ENCODE assay signal across 19 cellular contexts in the genomic region with DNA sequence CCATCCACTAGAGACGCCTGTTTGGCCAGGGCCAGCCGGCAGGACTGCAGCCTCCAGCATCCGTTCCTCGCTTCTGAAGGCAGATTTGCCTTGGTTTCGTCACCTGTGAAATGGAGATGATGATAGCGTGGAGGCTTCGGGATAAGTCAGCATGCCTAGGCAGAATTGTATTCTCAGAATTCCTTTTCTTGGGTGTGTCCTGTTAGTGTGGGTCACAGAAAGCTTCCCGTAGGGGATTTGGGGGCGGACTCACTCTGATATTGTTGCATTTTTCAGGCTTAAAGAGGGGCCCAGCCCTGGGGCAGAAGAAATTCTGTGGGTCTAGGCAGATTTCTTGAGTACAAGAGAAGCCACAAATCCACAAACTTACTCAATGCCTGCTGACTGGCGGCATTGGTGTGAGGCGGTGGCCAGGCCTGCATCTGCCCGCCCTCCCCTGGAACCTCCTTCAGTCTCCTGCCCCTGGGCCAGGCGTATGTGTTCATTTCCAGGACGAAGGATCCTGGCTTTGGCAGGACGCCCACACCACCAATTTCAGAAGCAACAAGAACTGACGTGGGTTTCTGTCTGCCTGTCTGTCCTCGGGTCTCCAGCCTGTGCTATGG. TPM values are rescaled to one million over a fixed set of nuclear protein-coding genes. Genes with fewer than 3 reads are reported as not detected.
DNase-seq lines count a peak whose midpoint lies in the region; ATAC-seq and TF ChIP-seq lines count a peak whose summit lies in the region.
"Had no signal": no experiment of that assay in that cellular context is flagged by ENCODE, and none has a peak within 500 bp of the region (broad histone marks: within the 10 kb centered on the region; RNA-seq: fewer than 3 reads in every experiment).

No MANE protein-coding gene starts in this region.

- no peak for TF ChIP-seq CTCF in retinal pigment epithelial cell (conservative IDR thresholded peaks at IDR 0.05; ENCODE audit: low read depth, low read length)

- intact Hi-C loops in left ventricle myocardium superior (cut with micrococcal nuclease), result no loop called here

- no peak overlapping the region for H3K4me3 ChIP-seq in retinal pigment epithelial cell (ENCODE audit: low read length)
- H3K4me3 ChIP-seq: spleen, uterus had no signal

- peak; percentile 29 for ATAC-seq in left ventricle myocardium superior
- no peak for ATAC-seq in GM18870 (IDR thresholded peaks at IDR 0.05; ENCODE audit: unreplicated experiment)
- ATAC-seq in HG02852 (IDR thresholded peaks at IDR 0.05; ENCODE audit: unreplicated experiment), result no peak
- ATAC-seq: activated T-cell treated with anti-CD3 and anti-CD28 coated beads, Interleukin-2, amount 50 U/mL, for 72 hours; HCT116 had no signal

- peak; percentile 67 for DNase-seq in H4 (ENCODE audit: low spot score)
- DNase-seq in amniotic epithelial cell (ENCODE audit: low read depth), result peak; percentile 92
- no peak for DNase-seq in left ventricle myocardium superior
- DNase-seq in retinal pigment epithelial cell (ENCODE audit: low read depth), result peak; percentile 31
- DNase-seq in KG1 (lab: John Stamatoyannopoulos, UW), result no peak
- DNase-seq in central memory CD4-positive, alpha-beta T cell, result no peak
- DNase-seq: activated CD4-positive, alpha-beta T cell treated with anti-CD3 and anti-CD28 coated beads, Interleukin-2, amount 50 U/mL, for 4 hours; activated naive CD8-positive, alpha-beta T cell treated with anti-CD3 and anti-CD28 coated beads, Interleukin-2, amount 10 ng/mL, durations not matched to agents 7 days and 5 days; activated T-cell treated with anti-CD3 and anti-CD28 coated beads, Interleukin-2, amount 50 U/mL, for 72 hours; NCI-H1105; NCI-H345; occipital lobe; spleen; stimulated activated naive CD4-positive, alpha-beta T cell; uterus had no signal

RNA-seq across cellular contexts. Expression of gene CCDC42, which starts 17.6 kb away (rescaled TPM):
- 0.19 TPM in 1 of 2 replicates, not detected in the other for total RNA-seq in H4 (2014; rRNA removed; shearing (Covaris generic))
- total RNA-seq in left ventricle myocardium superior, result not detected
- total RNA-seq: G401, occipital lobe, uterus had no signal

RNA-seq across cellular contexts. Expression of gene SPDYE4, which starts 31.3 kb away (rescaled TPM):
- total RNA-seq in H4 (2014; rRNA removed; shearing (Covaris generic)), result not detected in 2 replicates
- not detected for total RNA-seq in left ventricle myocardium superior
- total RNA-seq: activated naive CD8-positive, alpha-beta T cell treated with anti-CD3 and anti-CD28 coated beads, Interleukin-2, amount 10 ng/mL, durations not matched to agents 7 days and 5 days; activated T-cell treated with anti-CD3 and anti-CD28 coated beads, Interleukin-2, amount 50 U/mL, for 72 hours; G401; occipital lobe; spleen; uterus had no signal

Comparison
In these comparisons a context has a peak if more than half of its experiments do, and no peak if none do; other contexts are left out.
1. DNase-seq: peak in H4 (single experiment), amniotic epithelial cell (single experiment) and retinal pigment epithelial cell (single experiment); none in left ventricle myocardium superior (single experiment), KG1 (single experiment) and central memory CD4-positive, alpha-beta T cell (single experiment).